9 cellular contexts compared by ENCODE assay signal in genomic region chr7:114924066-114924712, GRCh38. TPM values are rescaled to one million over a fixed set of nuclear protein-coding genes. Genes with fewer than 3 reads are reported as not detected.
DNase-seq lines count a peak whose midpoint lies in the region; ATAC-seq, FAIRE-seq and TF ChIP-seq lines count a peak whose summit lies in the region.
"Had no signal": no experiment of that assay in that cellular context is flagged by ENCODE, and none has a peak within 500 bp of the region (broad histone marks: within the 10 kb centered on the region; RNA-seq: fewer than 3 reads in every experiment).

No MANE protein-coding gene starts in this region.

- H3K9me3 ChIP-seq in mesodermal cell (ENCODE audit: control insufficient read depth, low read length) (no peaks in the 10 kb centered on the region), trophoblast cell (ENCODE audit: insufficient read depth, low read depth, low read length) (no peaks in the 10 kb centered on the region)

- H3K4me1 ChIP-seq in mesodermal cell (ENCODE audit: control insufficient read depth, insufficient read depth, low read length, poor library complexity, severe bottlenecking) (no peaks in the 10 kb centered on the region), trophoblast cell (ENCODE audit: control insufficient read depth in 1 of 2, insufficient read depth in 2 of 2, low read length in 2 of 2) (peaks cover 0 to 3% of the 10 kb centered on the region in 2 experiments)

- 86 to 95% methylated on average over 2 of the region's 4 CpGs for WGBS in mesodermal cell (ENCODE audit: insufficient coverage in 2 of 2), 2 experiments
- no CpG with 5 or more reads among the region's 4 CpGs for WGBS in trophoblast cell (ENCODE audit: extremely low coverage, insufficient coverage, insufficient read length)

- no peak for FAIRE-seq in RCC 7860 (lab: Jason Lieb, UNC)

- no peak overlapping the region for H3K18ac ChIP-seq in trophoblast cell (ENCODE audit: low read length)

- H4K91ac ChIP-seq in trophoblast cell (ENCODE audit: low read depth, low read length): no peak overlapping the region

- H3K9ac ChIP-seq in trophoblast cell (ENCODE audit: low read length): no peak overlapping the region

- no peak overlapping the region for H3K23ac ChIP-seq in trophoblast cell (ENCODE audit: low read length)

- H2BK120ac ChIP-seq in trophoblast cell (ENCODE audit: insufficient read depth, low read length, poor library complexity): no peak overlapping the region

- H3K4me3 ChIP-seq in AG09309 (ENCODE audit: control insufficient read depth, low read depth, low read length) (peak overlapping the region; percentile 91), WI38 (ENCODE audit: low read depth, low read length) (peak overlapping the region; percentile 81), mesodermal cell (ENCODE audit: extremely low read depth, insufficient read depth, low read length, poor library complexity, severe bottlenecking) (peak overlapping the region; percentile 82), trophoblast cell (ENCODE audit: low read depth, low read length) (no peak overlapping the region)

- no peak overlapping the region for H3K4me2 ChIP-seq in trophoblast cell (ENCODE audit: low read length)

- H3K14ac ChIP-seq in trophoblast cell (ENCODE audit: low read length): no peak overlapping the region

- peak overlapping the region; percentile 92 for H3K27ac ChIP-seq in mesodermal cell (ENCODE audit: low read depth, low read length, severe bottlenecking)
- no peak overlapping the region for H3K27ac ChIP-seq in trophoblast cell (ENCODE audit: low read depth, low read length)
- H3K27ac ChIP-seq: RWPE1 had no signal

- H2BK12ac ChIP-seq in trophoblast cell (ENCODE audit: low read length): no peak overlapping the region

- H3K36me3 ChIP-seq in mesodermal cell (ENCODE audit: control insufficient read depth, insufficient read depth, low read length) (peaks cover 14% of the 10 kb centered on the region), trophoblast cell (ENCODE audit: control insufficient read depth in 1 of 2, insufficient read depth in 2 of 2, low read length in 2 of 2) (no peaks in the 10 kb centered on the region)

- H2AFZ ChIP-seq in trophoblast cell (ENCODE audit: insufficient read depth, low read length, poor library complexity): no peak overlapping the region

- no peak overlapping the region for H4K12ac ChIP-seq in trophoblast cell (ENCODE audit: low read depth, low read length)

- no peaks in the 10 kb centered on the region for H3K27me3 ChIP-seq in trophoblast cell (ENCODE audit: insufficient read depth, low read length)

- H2AK5ac ChIP-seq in trophoblast cell (ENCODE audit: low read length): no peak overlapping the region

- H3K79me1 ChIP-seq in trophoblast cell (ENCODE audit: low read length): peaks cover 13% of the 10 kb centered on the region

- no peak overlapping the region for H2BK5ac ChIP-seq in trophoblast cell (ENCODE audit: low read depth, low read length, poor library complexity)

- no peak overlapping the region for H4K8ac ChIP-seq in trophoblast cell (ENCODE audit: low read depth, low read length)

- no peak for DNase-seq in AG09309 (ENCODE audit: low read depth)
- no peak for DNase-seq in RCC 7860 (ENCODE audit: low spot score)
- DNase-seq in trophoblast cell: no peak
- DNase-seq in hippocampal formation (lab: John Stamatoyannopoulos, UW): no peak
- no peak for DNase-seq in HuH-7.5 (ENCODE audit: low spot score)

- peak; percentile 32 for ATAC-seq in GM19395 (IDR thresholded peaks at IDR 0.05; ENCODE audit: unreplicated experiment)

- H3K4ac ChIP-seq in trophoblast cell (ENCODE audit: low read depth, low read length): no peak overlapping the region

- peaks cover 6% of the 10 kb centered on the region for H3K79me2 ChIP-seq in trophoblast cell (ENCODE audit: control insufficient read depth, insufficient read depth, low read length, poor library complexity)

- TF ChIP-seq CTCF in AG09309 (IDR thresholded peaks at IDR 0.05; ENCODE audit: control insufficient read depth, insufficient read depth, low read depth, low read length, missing control alignments) (no peak), WI38 (IDR thresholded peaks at IDR 0.05; ENCODE audit: low read depth, low read length) (no peak)

RNA-seq across cellular contexts. Expression of gene MDFIC, which starts 2.3 kb away (rescaled TPM):
- polyA plus RNA-seq in mesodermal cell (2013, experiment 1 of 2): 47.7 TPM
- polyA plus RNA-seq in mesodermal cell (2013, experiment 2 of 2): 42.0 TPM
- polyA plus RNA-seq in trophoblast cell (2013): 11.1 and 11.3 TPM in 2 replicates
